In the genomic region with DNA sequence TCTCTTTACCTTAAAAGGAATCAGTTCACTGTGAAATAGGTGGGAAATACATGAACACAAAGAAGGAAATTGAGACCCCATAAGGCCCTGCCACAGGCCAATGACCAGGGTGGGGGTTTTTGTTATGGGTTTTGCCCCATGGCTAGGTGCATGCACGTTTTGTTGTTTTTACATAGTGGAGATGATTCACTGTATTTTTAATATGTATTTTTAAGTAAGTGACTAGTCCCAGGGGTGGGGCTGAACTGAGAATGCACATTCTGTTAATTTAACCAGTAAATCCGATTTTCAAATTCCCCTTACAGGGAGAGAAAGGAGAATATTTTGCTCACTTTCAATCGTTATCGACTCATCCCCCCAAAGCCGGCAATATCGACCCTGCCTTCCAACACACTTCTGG, we compare ENCODE assay signal across 1 cellular context.
TF ChIP-seq lines count a peak whose summit lies in the region.

No MANE protein-coding gene starts in this region.

TF ChIP-seq in K562, 482 proteins besides CTCF, POLR2A, EP300 and RAD21 (continued from another document):
- TF ChIP-seq, protein P1, sequence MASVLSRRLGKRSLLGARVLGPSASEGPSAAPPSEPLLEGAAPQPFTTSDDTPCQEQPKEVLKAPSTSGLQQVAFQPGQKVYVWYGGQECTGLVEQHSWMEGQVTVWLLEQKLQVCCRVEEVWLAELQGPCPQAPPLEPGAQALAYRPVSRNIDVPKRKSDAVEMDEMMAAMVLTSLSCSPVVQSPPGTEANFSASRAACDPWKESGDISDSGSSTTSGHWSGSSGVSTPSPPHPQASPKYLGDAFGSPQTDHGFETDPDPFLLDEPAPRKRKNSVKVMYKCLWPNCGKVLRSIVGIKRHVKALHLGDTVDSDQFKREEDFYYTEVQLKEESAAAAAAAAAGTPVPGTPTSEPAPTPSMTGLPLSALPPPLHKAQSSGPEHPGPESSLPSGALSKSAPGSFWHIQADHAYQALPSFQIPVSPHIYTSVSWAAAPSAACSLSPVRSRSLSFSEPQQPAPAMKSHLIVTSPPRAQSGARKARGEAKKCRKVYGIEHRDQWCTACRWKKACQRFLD (CRISPR knock-in tag; IDR thresholded peaks at IDR 0.05), result 0 out of 2 replicates have a peak, but pooled peaks have one; percentile 2
- no peak for TF ChIP-seq MTA3 (IDR thresholded peaks at IDR 0.05; ENCODE audit: borderline replicate concordance)
- TF ChIP-seq, protein P2, sequence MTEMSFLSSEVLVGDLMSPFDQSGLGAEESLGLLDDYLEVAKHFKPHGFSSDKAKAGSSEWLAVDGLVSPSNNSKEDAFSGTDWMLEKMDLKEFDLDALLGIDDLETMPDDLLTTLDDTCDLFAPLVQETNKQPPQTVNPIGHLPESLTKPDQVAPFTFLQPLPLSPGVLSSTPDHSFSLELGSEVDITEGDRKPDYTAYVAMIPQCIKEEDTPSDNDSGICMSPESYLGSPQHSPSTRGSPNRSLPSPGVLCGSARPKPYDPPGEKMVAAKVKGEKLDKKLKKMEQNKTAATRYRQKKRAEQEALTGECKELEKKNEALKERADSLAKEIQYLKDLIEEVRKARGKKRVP (CRISPR knock-in tag; IDR thresholded peaks at IDR 0.05), result no peak
- TF ChIP-seq KHSRP (IDR thresholded peaks at IDR 0.05), result no peak
- TF ChIP-seq SOX6 (IDR thresholded peaks at IDR 0.05), result no peak
- TF ChIP-seq, protein P3, sequence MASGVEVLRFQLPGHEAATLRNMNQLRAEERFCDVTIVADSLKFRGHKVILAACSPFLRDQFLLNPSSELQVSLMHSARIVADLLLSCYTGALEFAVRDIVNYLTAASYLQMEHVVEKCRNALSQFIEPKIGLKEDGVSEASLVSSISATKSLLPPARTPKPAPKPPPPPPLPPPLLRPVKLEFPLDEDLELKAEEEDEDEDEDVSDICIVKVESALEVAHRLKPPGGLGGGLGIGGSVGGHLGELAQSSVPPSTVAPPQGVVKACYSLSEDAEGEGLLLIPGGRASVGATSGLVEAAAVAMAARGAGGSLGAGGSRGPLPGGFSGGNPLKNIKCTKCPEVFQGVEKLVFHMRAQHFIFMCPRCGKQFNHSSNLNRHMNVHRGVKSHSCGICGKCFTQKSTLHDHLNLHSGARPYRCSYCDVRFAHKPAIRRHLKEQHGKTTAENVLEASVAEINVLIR (CRISPR knock-in tag; IDR thresholded peaks at IDR 0.05), result no peak
